1 cellular context compared by ENCODE assay signal in the genomic region with DNA sequence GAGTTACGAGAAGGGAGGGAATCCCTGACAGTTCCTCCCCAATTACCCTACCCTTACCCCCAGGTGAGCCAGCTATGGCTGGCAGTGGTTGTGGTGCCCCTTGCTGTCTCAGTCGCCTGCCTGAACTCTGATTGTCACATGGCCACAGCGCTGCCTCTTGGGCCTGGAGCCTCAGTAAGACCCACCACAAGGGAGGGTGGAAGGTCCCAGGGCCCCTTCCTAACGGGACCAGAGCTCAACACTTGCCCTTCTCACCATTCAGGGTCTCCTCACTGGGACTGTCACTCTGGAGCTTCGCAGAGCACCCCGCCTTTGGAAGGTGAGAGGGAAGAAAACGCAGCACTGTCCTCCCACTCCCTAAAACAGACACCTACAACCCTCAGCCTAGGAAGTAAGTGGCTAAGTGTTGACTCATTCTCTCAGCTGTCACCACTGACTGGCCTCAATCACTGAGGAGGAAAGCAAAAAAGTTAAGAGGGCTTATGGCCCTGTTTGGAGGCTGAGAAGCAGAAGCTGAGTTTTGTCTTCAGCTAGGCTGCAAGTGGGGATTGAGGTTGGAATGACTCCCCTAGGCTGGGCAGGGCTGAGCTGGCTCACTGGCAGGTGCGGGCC.
TF ChIP-seq lines count a peak whose summit lies in the region.

No MANE protein-coding gene starts in this region.

TF ChIP-seq in K562, 482 proteins besides CTCF, POLR2A, EP300 and RAD21 (continues in another document):
- peak; percentile 41 for TF ChIP-seq EGR1 (conservative IDR thresholded peaks at IDR 0.05)
- peak; percentile 74 for TF ChIP-seq MEIS2 (IDR thresholded peaks at IDR 0.05; ENCODE audit: partially characterized antibody)
- TF ChIP-seq ZNF445 (CRISPR knock-in tag; IDR thresholded peaks at IDR 0.05; ENCODE audit: low read depth) = no peak
- TF ChIP-seq ETV6 (IDR thresholded peaks at IDR 0.05; ENCODE audit: borderline replicate concordance in 1 of 2, low read depth in 2 of 2, low read length in 1 of 2) = no peak
- TF ChIP-seq ETV6 (CRISPR knock-in tag; IDR thresholded peaks at IDR 0.05; ENCODE audit: borderline replicate concordance) = no peak
- no peak for TF ChIP-seq BDP1 (IDR thresholded peaks at IDR 0.05; ENCODE audit: insufficient read depth, insufficient read length)
- 0 out of 2 replicates have a peak, but pooled peaks have one; percentile 23 for TF ChIP-seq L3MBTL2 (IDR thresholded peaks at IDR 0.05)
- 0 out of 2 replicates have a peak, but pooled peaks have one; percentile 27 for TF ChIP-seq DMBX1 (CRISPR knock-in tag; IDR thresholded peaks at IDR 0.05; ENCODE audit: borderline replicate concordance)
- no peak for TF ChIP-seq ZNF780A (CRISPR knock-in tag; IDR thresholded peaks at IDR 0.05)
- no peak for TF ChIP-seq BHLHE40 (IDR thresholded peaks at IDR 0.05; ENCODE audit: low read length)
- peak; percentile 69; the same call in 1 of the 2 replicates for TF ChIP-seq JUND (IDR thresholded peaks at IDR 0.05; ENCODE audit: borderline replicate concordance, low read depth, low read length)
- TF ChIP-seq JUND (tag; IDR thresholded peaks at IDR 0.05; ENCODE audit: borderline replicate concordance, low read depth, low read length) = peak; percentile 34; the same call in 1 of the 3 replicates
- no peak for TF ChIP-seq HDAC8 (tag; IDR thresholded peaks at IDR 0.05)
- no peak for TF ChIP-seq TAF7 (tag; IDR thresholded peaks at IDR 0.05)
- TF ChIP-seq U2AF2 (optimal IDR thresholded peaks at IDR 0.05; ENCODE audit: low read depth, low read length) = no peak
- no peak for TF ChIP-seq SPI1 (IDR thresholded peaks at IDR 0.05; ENCODE audit: borderline replicate concordance, low read depth, low read length)
- TF ChIP-seq, protein P1, sequence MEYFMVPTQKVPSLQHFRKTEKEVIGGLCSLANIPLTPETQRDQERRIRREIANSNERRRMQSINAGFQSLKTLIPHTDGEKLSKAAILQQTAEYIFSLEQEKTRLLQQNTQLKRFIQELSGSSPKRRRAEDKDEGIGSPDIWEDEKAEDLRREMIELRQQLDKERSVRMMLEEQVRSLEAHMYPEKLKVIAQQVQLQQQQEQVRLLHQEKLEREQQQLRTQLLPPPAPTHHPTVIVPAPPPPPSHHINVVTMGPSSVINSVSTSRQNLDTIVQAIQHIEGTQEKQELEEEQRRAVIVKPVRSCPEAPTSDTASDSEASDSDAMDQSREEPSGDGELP (CRISPR knock-in tag; IDR thresholded peaks at IDR 0.05; ENCODE audit: borderline replicate concordance) = peak; percentile 75
- TF ChIP-seq MXI1 (IDR thresholded peaks at IDR 0.05; ENCODE audit: low read depth, low read length) = no peak
- TF ChIP-seq NFATC3 (IDR thresholded peaks at IDR 0.05) = no peak
- 0 out of 2 replicates have a peak, but pooled peaks have one; percentile 31 for TF ChIP-seq DPF2 (IDR thresholded peaks at IDR 0.05)
- TF ChIP-seq XRCC3 (IDR thresholded peaks at IDR 0.05) = no peak
- no peak for TF ChIP-seq ETS2 (tag; IDR thresholded peaks at IDR 0.05; ENCODE audit: borderline replicate concordance, poor library complexity, severe bottlenecking)
- TF ChIP-seq NFE2 (IDR thresholded peaks at IDR 0.05; ENCODE audit: low read depth) = peak; percentile 62
- no peak for TF ChIP-seq HNRNPLL (IDR thresholded peaks at IDR 0.05; ENCODE audit: low read depth, low read length, poor library complexity, severe bottlenecking)
- no peak for TF ChIP-seq BRD4 (IDR thresholded peaks at IDR 0.05)
- TF ChIP-seq ETV1 (tag; conservative IDR thresholded peaks at IDR 0.05; ENCODE audit: low read depth) = no peak
- no peak for TF ChIP-seq NR2C1 (IDR thresholded peaks at IDR 0.05)
- TF ChIP-seq NR2C1 (tag; IDR thresholded peaks at IDR 0.05) = no peak
- TF ChIP-seq NUFIP1 (IDR thresholded peaks at IDR 0.05; ENCODE audit: partially characterized antibody) = no peak
- TF ChIP-seq ILK (tag; IDR thresholded peaks at IDR 0.05; ENCODE audit: borderline replicate concordance, low read depth) = no peak
- TF ChIP-seq PRPF4 (IDR thresholded peaks at IDR 0.05; ENCODE audit: insufficient read depth, low read depth, low read length, poor library complexity, severe bottlenecking) = no peak
- TF ChIP-seq, protein P2, sequence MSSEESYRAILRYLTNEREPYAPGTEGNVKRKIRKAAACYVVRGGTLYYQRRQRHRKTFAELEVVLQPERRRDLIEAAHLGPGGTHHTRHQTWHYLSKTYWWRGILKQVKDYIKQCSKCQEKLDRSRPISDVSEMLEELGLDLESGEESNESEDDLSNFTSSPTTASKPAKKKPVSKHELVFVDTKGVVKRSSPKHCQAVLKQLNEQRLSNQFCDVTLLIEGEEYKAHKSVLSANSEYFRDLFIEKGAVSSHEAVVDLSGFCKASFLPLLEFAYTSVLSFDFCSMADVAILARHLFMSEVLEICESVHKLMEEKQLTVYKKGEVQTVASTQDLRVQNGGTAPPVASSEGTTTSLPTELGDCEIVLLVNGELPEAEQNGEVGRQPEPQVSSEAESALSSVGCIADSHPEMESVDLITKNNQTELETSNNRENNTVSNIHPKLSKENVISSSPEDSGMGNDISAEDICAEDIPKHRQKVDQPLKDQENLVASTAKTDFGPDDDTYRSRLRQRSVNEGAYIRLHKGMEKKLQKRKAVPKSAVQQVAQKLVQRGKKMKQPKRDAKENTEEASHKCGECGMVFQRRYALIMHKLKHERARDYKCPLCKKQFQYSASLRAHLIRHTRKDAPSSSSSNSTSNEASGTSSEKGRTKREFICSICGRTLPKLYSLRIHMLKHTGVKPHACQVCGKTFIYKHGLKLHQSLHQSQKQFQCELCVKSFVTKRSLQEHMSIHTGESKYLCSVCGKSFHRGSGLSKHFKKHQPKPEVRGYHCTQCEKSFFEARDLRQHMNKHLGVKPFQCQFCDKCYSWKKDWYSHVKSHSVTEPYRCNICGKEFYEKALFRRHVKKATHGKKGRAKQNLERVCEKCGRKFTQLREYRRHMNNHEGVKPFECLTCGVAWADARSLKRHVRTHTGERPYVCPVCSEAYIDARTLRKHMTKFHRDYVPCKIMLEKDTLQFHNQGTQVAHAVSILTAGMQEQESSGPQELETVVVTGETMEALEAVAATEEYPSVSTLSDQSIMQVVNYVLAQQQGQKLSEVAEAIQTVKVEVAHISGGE (CRISPR knock-in tag; IDR thresholded peaks at IDR 0.05) = no peak
- TF ChIP-seq TEAD4 (IDR thresholded peaks at IDR 0.05; ENCODE audit: low read length) = 0 out of 2 replicates have a peak, but pooled peaks have one; percentile 20
- no peak for TF ChIP-seq TEAD4 (CRISPR knock-in tag; IDR thresholded peaks at IDR 0.05; ENCODE audit: borderline replicate concordance)
- 0 out of 2 replicates have a peak, but pooled peaks have one; percentile 9 for TF ChIP-seq JUN (IDR thresholded peaks at IDR 0.05; ENCODE audit: borderline replicate concordance, low read depth, low read length)
- no peak for TF ChIP-seq JUN (CRISPR knock-in tag; IDR thresholded peaks at IDR 0.05; ENCODE audit: borderline replicate concordance)
- TF ChIP-seq FOSL1 (tag; conservative IDR thresholded peaks at IDR 0.05) = peak; percentile 43
- TF ChIP-seq MEF2A (IDR thresholded peaks at IDR 0.05; ENCODE audit: control insufficient read depth, low read depth, low read length) = no peak
- TF ChIP-seq ZNF586 (CRISPR knock-in tag; conservative IDR thresholded peaks at IDR 0.05) = no peak
- no peak for TF ChIP-seq PPARD (CRISPR knock-in tag; IDR thresholded peaks at IDR 0.05)
- no peak for TF ChIP-seq NELFE (IDR thresholded peaks at IDR 0.05; ENCODE audit: insufficient read depth, insufficient read length)
- TF ChIP-seq, protein P3, sequence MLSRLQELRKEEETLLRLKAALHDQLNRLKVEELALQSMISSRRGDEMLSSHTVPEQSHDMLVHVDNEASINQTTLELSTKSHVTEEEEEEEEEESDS (CRISPR knock-in tag; IDR thresholded peaks at IDR 0.05) = no peak
- TF ChIP-seq C11orf30 (IDR thresholded peaks at IDR 0.05; ENCODE audit: low read depth) = 0 out of 2 replicates have a peak, but pooled peaks have one; percentile 8
- no peak for TF ChIP-seq TCF3 (CRISPR knock-in tag; IDR thresholded peaks at IDR 0.05)
- TF ChIP-seq NFYB (IDR thresholded peaks at IDR 0.05; ENCODE audit: extremely low read depth, insufficient read length) = no peak
- TF ChIP-seq, protein P4, sequence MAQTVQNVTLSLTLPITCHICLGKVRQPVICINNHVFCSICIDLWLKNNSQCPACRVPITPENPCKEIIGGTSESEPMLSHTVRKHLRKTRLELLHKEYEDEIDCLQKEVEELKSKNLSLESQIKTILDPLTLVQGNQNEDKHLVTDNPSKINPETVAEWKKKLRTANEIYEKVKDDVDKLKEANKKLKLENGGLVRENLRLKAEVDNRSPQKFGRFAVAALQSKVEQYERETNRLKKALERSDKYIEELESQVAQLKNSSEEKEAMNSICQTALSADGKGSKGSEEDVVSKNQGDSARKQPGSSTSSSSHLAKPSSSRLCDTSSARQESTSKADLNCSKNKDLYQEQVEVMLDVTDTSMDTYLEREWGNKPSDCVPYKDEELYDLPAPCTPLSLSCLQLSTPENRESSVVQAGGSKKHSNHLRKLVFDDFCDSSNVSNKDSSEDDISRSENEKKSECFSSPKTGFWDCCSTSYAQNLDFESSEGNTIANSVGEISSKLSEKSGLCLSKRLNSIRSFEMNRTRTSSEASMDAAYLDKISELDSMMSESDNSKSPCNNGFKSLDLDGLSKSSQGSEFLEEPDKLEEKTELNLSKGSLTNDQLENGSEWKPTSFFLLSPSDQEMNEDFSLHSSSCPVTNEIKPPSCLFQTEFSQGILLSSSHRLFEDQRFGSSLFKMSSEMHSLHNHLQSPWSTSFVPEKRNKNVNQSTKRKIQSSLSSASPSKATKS (CRISPR knock-in tag; IDR thresholded peaks at IDR 0.05) = no peak
- TF ChIP-seq, protein P5, sequence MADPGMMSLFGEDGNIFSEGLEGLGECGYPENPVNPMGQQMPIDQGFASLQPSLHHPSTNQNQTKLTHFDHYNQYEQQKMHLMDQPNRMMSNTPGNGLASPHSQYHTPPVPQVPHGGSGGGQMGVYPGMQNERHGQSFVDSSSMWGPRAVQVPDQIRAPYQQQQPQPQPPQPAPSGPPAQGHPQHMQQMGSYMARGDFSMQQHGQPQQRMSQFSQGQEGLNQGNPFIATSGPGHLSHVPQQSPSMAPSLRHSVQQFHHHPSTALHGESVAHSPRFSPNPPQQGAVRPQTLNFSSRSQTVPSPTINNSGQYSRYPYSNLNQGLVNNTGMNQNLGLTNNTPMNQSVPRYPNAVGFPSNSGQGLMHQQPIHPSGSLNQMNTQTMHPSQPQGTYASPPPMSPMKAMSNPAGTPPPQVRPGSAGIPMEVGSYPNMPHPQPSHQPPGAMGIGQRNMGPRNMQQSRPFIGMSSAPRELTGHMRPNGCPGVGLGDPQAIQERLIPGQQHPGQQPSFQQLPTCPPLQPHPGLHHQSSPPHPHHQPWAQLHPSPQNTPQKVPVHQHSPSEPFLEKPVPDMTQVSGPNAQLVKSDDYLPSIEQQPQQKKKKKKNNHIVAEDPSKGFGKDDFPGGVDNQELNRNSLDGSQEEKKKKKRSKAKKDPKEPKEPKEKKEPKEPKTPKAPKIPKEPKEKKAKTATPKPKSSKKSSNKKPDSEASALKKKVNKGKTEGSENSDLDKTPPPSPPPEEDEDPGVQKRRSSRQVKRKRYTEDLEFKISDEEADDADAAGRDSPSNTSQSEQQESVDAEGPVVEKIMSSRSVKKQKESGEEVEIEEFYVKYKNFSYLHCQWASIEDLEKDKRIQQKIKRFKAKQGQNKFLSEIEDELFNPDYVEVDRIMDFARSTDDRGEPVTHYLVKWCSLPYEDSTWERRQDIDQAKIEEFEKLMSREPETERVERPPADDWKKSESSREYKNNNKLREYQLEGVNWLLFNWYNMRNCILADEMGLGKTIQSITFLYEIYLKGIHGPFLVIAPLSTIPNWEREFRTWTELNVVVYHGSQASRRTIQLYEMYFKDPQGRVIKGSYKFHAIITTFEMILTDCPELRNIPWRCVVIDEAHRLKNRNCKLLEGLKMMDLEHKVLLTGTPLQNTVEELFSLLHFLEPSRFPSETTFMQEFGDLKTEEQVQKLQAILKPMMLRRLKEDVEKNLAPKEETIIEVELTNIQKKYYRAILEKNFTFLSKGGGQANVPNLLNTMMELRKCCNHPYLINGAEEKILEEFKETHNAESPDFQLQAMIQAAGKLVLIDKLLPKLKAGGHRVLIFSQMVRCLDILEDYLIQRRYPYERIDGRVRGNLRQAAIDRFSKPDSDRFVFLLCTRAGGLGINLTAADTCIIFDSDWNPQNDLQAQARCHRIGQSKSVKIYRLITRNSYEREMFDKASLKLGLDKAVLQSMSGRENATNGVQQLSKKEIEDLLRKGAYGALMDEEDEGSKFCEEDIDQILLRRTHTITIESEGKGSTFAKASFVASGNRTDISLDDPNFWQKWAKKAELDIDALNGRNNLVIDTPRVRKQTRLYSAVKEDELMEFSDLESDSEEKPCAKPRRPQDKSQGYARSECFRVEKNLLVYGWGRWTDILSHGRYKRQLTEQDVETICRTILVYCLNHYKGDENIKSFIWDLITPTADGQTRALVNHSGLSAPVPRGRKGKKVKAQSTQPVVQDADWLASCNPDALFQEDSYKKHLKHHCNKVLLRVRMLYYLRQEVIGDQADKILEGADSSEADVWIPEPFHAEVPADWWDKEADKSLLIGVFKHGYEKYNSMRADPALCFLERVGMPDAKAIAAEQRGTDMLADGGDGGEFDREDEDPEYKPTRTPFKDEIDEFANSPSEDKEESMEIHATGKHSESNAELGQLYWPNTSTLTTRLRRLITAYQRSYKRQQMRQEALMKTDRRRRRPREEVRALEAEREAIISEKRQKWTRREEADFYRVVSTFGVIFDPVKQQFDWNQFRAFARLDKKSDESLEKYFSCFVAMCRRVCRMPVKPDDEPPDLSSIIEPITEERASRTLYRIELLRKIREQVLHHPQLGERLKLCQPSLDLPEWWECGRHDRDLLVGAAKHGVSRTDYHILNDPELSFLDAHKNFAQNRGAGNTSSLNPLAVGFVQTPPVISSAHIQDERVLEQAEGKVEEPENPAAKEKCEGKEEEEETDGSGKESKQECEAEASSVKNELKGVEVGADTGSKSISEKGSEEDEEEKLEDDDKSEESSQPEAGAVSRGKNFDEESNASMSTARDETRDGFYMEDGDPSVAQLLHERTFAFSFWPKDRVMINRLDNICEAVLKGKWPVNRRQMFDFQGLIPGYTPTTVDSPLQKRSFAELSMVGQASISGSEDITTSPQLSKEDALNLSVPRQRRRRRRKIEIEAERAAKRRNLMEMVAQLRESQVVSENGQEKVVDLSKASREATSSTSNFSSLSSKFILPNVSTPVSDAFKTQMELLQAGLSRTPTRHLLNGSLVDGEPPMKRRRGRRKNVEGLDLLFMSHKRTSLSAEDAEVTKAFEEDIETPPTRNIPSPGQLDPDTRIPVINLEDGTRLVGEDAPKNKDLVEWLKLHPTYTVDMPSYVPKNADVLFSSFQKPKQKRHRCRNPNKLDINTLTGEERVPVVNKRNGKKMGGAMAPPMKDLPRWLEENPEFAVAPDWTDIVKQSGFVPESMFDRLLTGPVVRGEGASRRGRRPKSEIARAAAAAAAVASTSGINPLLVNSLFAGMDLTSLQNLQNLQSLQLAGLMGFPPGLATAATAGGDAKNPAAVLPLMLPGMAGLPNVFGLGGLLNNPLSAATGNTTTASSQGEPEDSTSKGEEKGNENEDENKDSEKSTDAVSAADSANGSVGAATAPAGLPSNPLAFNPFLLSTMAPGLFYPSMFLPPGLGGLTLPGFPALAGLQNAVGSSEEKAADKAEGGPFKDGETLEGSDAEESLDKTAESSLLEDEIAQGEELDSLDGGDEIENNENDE (IDR thresholded peaks at IDR 0.05; ENCODE audit: low read depth, low read length) = no peak
- no peak for TF ChIP-seq SMARCE1 (IDR thresholded peaks at IDR 0.05)
